ENCODE assay signal across 20 cellular contexts in genomic region chr12:14650791-14651190, GRCh38. TPM values are rescaled to one million over a fixed set of nuclear protein-coding genes. Genes with fewer than 3 reads are reported as not detected.
DNase-seq lines count a peak whose midpoint lies in the region; ATAC-seq and TF ChIP-seq lines count a peak whose summit lies in the region.
"Had no signal": no experiment of that assay in that cellular context is flagged by ENCODE, and none has a peak within 500 bp of the region (broad histone marks: within the 10 kb centered on the region; RNA-seq: fewer than 3 reads in every experiment).

No MANE protein-coding gene starts in this region.

- DNase-seq in activated T-cell treated with anti-CD3 and anti-CD28 coated beads, Interleukin-2, amount 50 U/mL, for 72 hours, result no peak
- DNase-seq in activated T-cell treated with anti-CD3 and anti-CD28 coated beads, Interleukin-2, amount 50 U/mL, for 48 hours, result no peak
- DNase-seq in fibroblast of mammary gland (ENCODE audit: low read depth) (peak; percentile 25), left lobe of liver (ENCODE audit: low spot score) (no peak), aorta (no peak), COLO668 (lab: John Stamatoyannopoulos, UW; ENCODE audit: unreplicated experiment) (no peak), glutamatergic neuron (no peak)
- DNase-seq in stimulated activated naive CD8-positive, alpha-beta T cell treated with anti-CD3 and anti-CD28 coated beads, Interleukin-15, amount 100 ng/mL, for 72 hours, result no peak
- DNase-seq: CD4-positive, alpha-beta T cell; DMS79; NCI-H1417 treated with DMSO at 0.1 percent for 48 hours; NCI-H1930; NCI-H82; PC-3 had no signal

- peaks cover 14% of the 10 kb centered on the region for H3K4me1 Mint-ChIP-seq in activated T-cell treated with anti-CD3 and anti-CD28 coated beads, Interleukin-2, amount 50 U/mL, for 72 hours (ENCODE audit: low read depth)
- H3K4me1 Mint-ChIP-seq in stimulated activated naive CD8-positive, alpha-beta T cell treated with anti-CD3 and anti-CD28 coated beads, Interleukin-15, amount 100 ng/mL, for 72 hours, result peaks cover 8% of the 10 kb centered on the region
- H3K4me1 Mint-ChIP-seq in glutamatergic neuron (ENCODE audit: low read depth, unreplicated experiment), result no peaks in the 10 kb centered on the region
- H3K4me1 Mint-ChIP-seq: B cell had no signal

- TF ChIP-seq CTCF in fibroblast of mammary gland (conservative IDR thresholded peaks at IDR 0.05; ENCODE audit: control insufficient read depth, insufficient read depth, low read depth, low read length), result no peak
- TF ChIP-seq CTCF in glutamatergic neuron (IDR thresholded peaks at IDR 0.05; ENCODE audit: partially characterized antibody, unreplicated experiment), result no peak

- no peaks in the 10 kb centered on the region for H3K36me3 ChIP-seq in aorta (ENCODE audit: control insufficient read depth in 1 of 2, insufficient read depth in 2 of 2, low read length in 1 of 2)

- no peaks in the 10 kb centered on the region for H3K36me3 Mint-ChIP-seq in activated T-cell treated with anti-CD3 and anti-CD28 coated beads, Interleukin-2, amount 50 U/mL, for 72 hours (ENCODE audit: insufficient read depth in 2 of 2)
- no peaks in the 10 kb centered on the region for H3K36me3 Mint-ChIP-seq in glutamatergic neuron (ENCODE audit: unreplicated experiment)

- H3K4me3 Mint-ChIP-seq in activated T-cell treated with anti-CD3 and anti-CD28 coated beads, Interleukin-2, amount 50 U/mL, for 72 hours, result no peak overlapping the region
- H3K4me3 Mint-ChIP-seq in stimulated activated naive CD8-positive, alpha-beta T cell treated with anti-CD3 and anti-CD28 coated beads, Interleukin-15, amount 100 ng/mL, for 72 hours, result no peak overlapping the region
- no peak overlapping the region for H3K4me3 Mint-ChIP-seq in glutamatergic neuron (ENCODE audit: unreplicated experiment)
- H3K4me3 Mint-ChIP-seq: B cell; CD4-positive, alpha-beta T cell had no signal

- whole genome bisulfite sequencing in aorta, 2 donors, result 1 to 4% methylated on average over 2 of the region's 2 CpGs

- no peak overlapping the region for H3K27ac ChIP-seq in aorta (ENCODE audit: low read depth in 1 of 2, low read length in 2 of 2)
- H3K27ac ChIP-seq: 22Rv1, HL-60 had no signal

- no peaks in the 10 kb centered on the region for H3K9me3 ChIP-seq in aorta (ENCODE audit: control insufficient read depth, low read length)

- H3K27ac Mint-ChIP-seq in activated T-cell treated with anti-CD3 and anti-CD28 coated beads, Interleukin-2, amount 50 U/mL, for 72 hours, result peak overlapping the region; percentile 34
- peak overlapping the region in 1 of 2 donors; percentile 55 for H3K27ac Mint-ChIP-seq in stimulated activated naive CD8-positive, alpha-beta T cell treated with anti-CD3 and anti-CD28 coated beads, Interleukin-15, amount 100 ng/mL, for 72 hours
- H3K27ac Mint-ChIP-seq in glutamatergic neuron (ENCODE audit: unreplicated experiment), result no peak overlapping the region
- H3K27ac Mint-ChIP-seq: B cell; CD4-positive, alpha-beta T cell had no signal

- no peak overlapping the region for H3K4me3 ChIP-seq in fibroblast of mammary gland (ENCODE audit: control insufficient read depth, low read depth, low read length)
- H3K4me3 ChIP-seq in aorta (ENCODE audit: low read length in 2 of 2), result no peak overlapping the region

- intact Hi-C loops in aorta (cut with DNase I), result loop anchor here in 1 of 2 donors (10.0 kb wide), 1 partner anchor 114 kb away; no protein-coding TSS in a partner anchor

- H3K9me3 Mint-ChIP-seq in activated T-cell treated with anti-CD3 and anti-CD28 coated beads, Interleukin-2, amount 50 U/mL, for 72 hours, result no peaks in the 10 kb centered on the region
- H3K9me3 Mint-ChIP-seq in stimulated activated naive CD8-positive, alpha-beta T cell treated with anti-CD3 and anti-CD28 coated beads, Interleukin-15, amount 100 ng/mL, for 72 hours, result no peaks in the 10 kb centered on the region
- no peaks in the 10 kb centered on the region for H3K9me3 Mint-ChIP-seq in glutamatergic neuron (ENCODE audit: unreplicated experiment)
- H3K9me3 Mint-ChIP-seq: CD4-positive, alpha-beta T cell had no signal

- H3K27me3 Mint-ChIP-seq in activated T-cell treated with anti-CD3 and anti-CD28 coated beads, Interleukin-2, amount 50 U/mL, for 72 hours (ENCODE audit: low read depth), result no peaks in the 10 kb centered on the region
- H3K27me3 Mint-ChIP-seq in stimulated activated naive CD8-positive, alpha-beta T cell treated with anti-CD3 and anti-CD28 coated beads, Interleukin-15, amount 100 ng/mL, for 72 hours, result no peaks in the 10 kb centered on the region
- no peaks in the 10 kb centered on the region for H3K27me3 Mint-ChIP-seq in glutamatergic neuron (ENCODE audit: unreplicated experiment)
- H3K27me3 Mint-ChIP-seq: CD4-positive, alpha-beta T cell had no signal

- ATAC-seq in activated T-cell treated with anti-CD3 and anti-CD28 coated beads, Interleukin-2, amount 50 U/mL, for 72 hours (replicated peaks in 1 of 2), result no peak
- ATAC-seq in left lobe of liver (peak; percentile 96), aorta (ENCODE audit: low FRiP score) (peak; percentile 75)
- ATAC-seq in stimulated activated naive CD8-positive, alpha-beta T cell treated with anti-CD3 and anti-CD28 coated beads, Interleukin-15, amount 100 ng/mL, for 72 hours, result no peak
- ATAC-seq: HCT116, PC-3 had no signal

- H3K27me3 ChIP-seq in aorta (ENCODE audit: control insufficient read depth in 1 of 2, insufficient read depth in 2 of 2, low read length in 1 of 2), result no peaks in the 10 kb centered on the region

- no peaks in the 10 kb centered on the region for H3K4me1 ChIP-seq in aorta (ENCODE audit: control insufficient read depth in 1 of 2, insufficient read depth in 2 of 2, low read length in 2 of 2)

RNA-seq across cellular contexts. Expression of gene GUCY2C, which starts 45.6 kb away (rescaled TPM):
- not detected for total RNA-seq in activated T-cell treated with anti-CD3 and anti-CD28 coated beads, Interleukin-2, amount 50 U/mL, for 72 hours
- total RNA-seq in left lobe of liver (not detected), aorta (not detected), glutamatergic neuron (ENCODE audit: unreplicated experiment) (not detected)
- 1 to 10 TPM in 1 of 2 donors, not detected in 1; 3.0 TPM for polyA plus RNA-seq in aorta
- total RNA-seq: CD4-positive, alpha-beta T cell; NCI-H460; PC-3 had no signal
- polyA plus RNA-seq: AG04450 had no signal

Comparison
In these comparisons a context has a peak if more than half of its experiments do, and no peak if none do; other contexts are left out.
1. ATAC-seq: peak in left lobe of liver (single experiment) and aorta (single experiment); none in activated T-cell treated with anti-CD3 and anti-CD28 coated beads, Interleukin-2, amount 50 U/mL, for 72 hours (0 of 2) and stimulated activated naive CD8-positive, alpha-beta T cell treated with anti-CD3 and anti-CD28 coated beads, Interleukin-15, amount 100 ng/mL, for 72 hours (single experiment).